Comparison of ENCODE assay signal across 18 cellular contexts in genomic region chr5:42587056-42587723, GRCh38.
A peak's percentile ranks its signal among the peaks of the same experiment; 100 is the strongest.
DNase-seq lines count a peak whose midpoint lies in the region; ATAC-seq and TF ChIP-seq lines count a peak whose summit lies in the region.
"Had no signal": no experiment of that assay in that cellular context is flagged by ENCODE, and none has a peak within 500 bp of the region (broad histone marks: within the 10 kb centered on the region; RNA-seq: fewer than 3 reads in every experiment).

No MANE protein-coding gene starts in this region.

- WGBS in heart right ventricle, 2 donors: 25 to 29% methylated on average over 4 of the region's 4 CpGs
- WGBS in ovary, 3 donors: 6 to 9% (median 8%) methylated on average over 4 of the region's 4 CpGs
- 90 to 91% methylated on average over 4 of the region's 4 CpGs for WGBS in GM23248 (ENCODE audit: low coverage in 1 of 2, low lambda C conversion rate in 2 of 2, missing lambda C conversion rate in 2 of 2), 2 experiments

- peak overlapping the region; percentile 37 to 43 for H3K27ac ChIP-seq in ascending aorta
- peak overlapping the region; percentile 33 to 86 (median 70) for H3K27ac ChIP-seq in heart right ventricle
- H3K27ac ChIP-seq in ovary: peak overlapping the region in 1 of 2 donors; percentile 48
- peak overlapping the region in 1 of 2 donors; percentile 53 for H3K27ac ChIP-seq in thoracic aorta
- H3K27ac ChIP-seq in GM23248: no peak overlapping the region
- H3K27ac ChIP-seq: VCaP had no signal

- intact Hi-C loops in ascending aorta (cut with DNase I) (no loop called here), heart right ventricle (cut with DNase I) (loop anchor here in 7 of 10 donors (2.0 to 10.0 kb wide), 7 partner anchors 68 to 730 kb away; partner anchors contain the start of gene GHR (in 2 of the 7)), ovary (cut with DNase I) (no loop called here)

- no peaks in the 10 kb centered on the region for H3F3A ChIP-seq in GM23248 (ENCODE audit: insufficient read depth)

- TF ChIP-seq CTCF in ascending aorta (IDR thresholded peaks at IDR 0.05) (no peak), heart right ventricle (IDR thresholded peaks at IDR 0.05) (no peak), ovary (IDR thresholded peaks at IDR 0.05) (no peak), thoracic aorta (IDR thresholded peaks at IDR 0.05) (no peak)

- TF ChIP-seq POLR2A in ovary (IDR thresholded peaks at IDR 0.05): no peak

- no peak overlapping the region for H3K9ac ChIP-seq in GM23248

- no peak for DNase-seq in ascending aorta (ENCODE audit: low spot score in 2 of 2)
- DNase-seq in heart right ventricle: no peak
- DNase-seq in ovary: no peak
- no peak for DNase-seq in thoracic aorta (ENCODE audit: low spot score)
- no peak for DNase-seq in NCI-H446 (lab: John Stamatoyannopoulos, UW)
- DNase-seq in GM23248: no peak
- DNase-seq in T-helper 1 cell: no peak
- DNase-seq: activated CD4-positive, alpha-beta T cell treated with anti-CD3 and anti-CD28 coated beads for 48 hours; activated naive CD4-positive, alpha-beta T cell treated with Interleukin-2 at 50 U/mL for 16 hours; activated T-cell treated with anti-CD3 and anti-CD28 coated beads, Interleukin-2, amount 50 U/mL, for 72 hours; HCEC 1CT; naive thymus-derived CD8-positive, alpha-beta T cell; NCI-H1092; NCI-H187; small intestine; stimulated activated CD4-positive, alpha-beta T cell treated with anti-CD3 and anti-CD28 coated beads, Interleukin-1b, Interleukin-23, amount 100 ng/mL, for 48 hours had no signal

- no peaks in the 10 kb centered on the region for H3K9me2 ChIP-seq in GM23248 (ENCODE audit: insufficient read depth)

- no peak for TF ChIP-seq EP300 in ovary (IDR thresholded peaks at IDR 0.05)

- peak overlapping the region in 1 of 2 donors; percentile 48 for H3K4me3 ChIP-seq in ascending aorta
- peak overlapping the region in 5 of 10 donors; percentile 0 to 28 (median 21) for H3K4me3 ChIP-seq in heart right ventricle
- peak overlapping the region; percentile 3 for H3K4me3 ChIP-seq in ovary
- H3K4me3 ChIP-seq in thoracic aorta: peak overlapping the region; percentile 59
- H3K4me3 ChIP-seq in GM23248: no peak overlapping the region

- in situ Hi-C loops in GM23248 (cut with MboI): loop anchor here (25.0 kb wide), 1 partner anchor 300 kb away; no protein-coding TSS in a partner anchor

- no peak overlapping the region for H2AFZ ChIP-seq in GM23248

- no peaks in the 10 kb centered on the region for H3K79me2 ChIP-seq in GM23248 (ENCODE audit: insufficient read depth)

- peak in 5 of 8 donors; percentile 7 to 35 (median 34) for ATAC-seq in heart right ventricle
- ATAC-seq in thoracic aorta (ENCODE audit: insufficient number of reproducible peaks, low FRiP score, low read depth): no peak
- ATAC-seq: activated T-cell treated with anti-CD3 and anti-CD28 coated beads, Interleukin-2, amount 50 U/mL, for 72 hours; naive thymus-derived CD8-positive, alpha-beta T cell had no signal

- no peaks in the 10 kb centered on the region for H3K36me3 ChIP-seq in ascending aorta
- no peaks in the 10 kb centered on the region for H3K36me3 ChIP-seq in heart right ventricle
- no peaks in the 10 kb centered on the region for H3K36me3 ChIP-seq in ovary
- H3K36me3 ChIP-seq in thoracic aorta: no peaks in the 10 kb centered on the region
- H3K36me3 ChIP-seq in GM23248 (ENCODE audit: low read depth): no peaks in the 10 kb centered on the region
- H3K36me3 ChIP-seq: adrenal gland had no signal

- H3K4me1 ChIP-seq in ascending aorta (peaks cover 10 to 26% of the 10 kb centered on the region in 2 donors), heart right ventricle (peaks cover 0 to 74% (median 41%) of the 10 kb centered on the region in 9 donors), ovary (ENCODE audit: insufficient read depth) (peaks cover 15% of the 10 kb centered on the region), thoracic aorta (ENCODE audit: control insufficient read depth in 1 of 2, low read depth in 2 of 2) (peaks cover 21 to 59% of the 10 kb centered on the region in 2 donors), GM23248 (ENCODE audit: insufficient read depth) (no peaks in the 10 kb centered on the region)

- no peak overlapping the region for H3K4me2 ChIP-seq in GM23248 (ENCODE audit: unreplicated experiment)

- H3K9me3 ChIP-seq in ascending aorta (no peaks in the 10 kb centered on the region), heart right ventricle (peaks cover 0 to under 1% (median 0%) of the 10 kb centered on the region in 11 donors), ovary (no peaks in the 10 kb centered on the region), thoracic aorta (no peaks in the 10 kb centered on the region), GM23248 (ENCODE audit: low read depth) (no peaks in the 10 kb centered on the region)
- H3K9me3 ChIP-seq: adrenal gland had no signal

- H4K20me1 ChIP-seq in GM23248 (ENCODE audit: insufficient read depth): no peaks in the 10 kb centered on the region

- no peaks in the 10 kb centered on the region for H3K27me3 ChIP-seq in ascending aorta
- no peaks in the 10 kb centered on the region for H3K27me3 ChIP-seq in heart right ventricle
- no peaks in the 10 kb centered on the region for H3K27me3 ChIP-seq in ovary
- no peaks in the 10 kb centered on the region for H3K27me3 ChIP-seq in thoracic aorta (replicated peaks; ENCODE audit: insufficient read depth)
- H3K27me3 ChIP-seq in GM23248 (replicated peaks; ENCODE audit: insufficient read depth): peaks cover 20% of the 10 kb centered on the region
- H3K27me3 ChIP-seq: adrenal gland had no signal

Comparison
In these comparisons a context has a peak if more than half of its experiments do, and no peak if none do; other contexts are left out.
1. intact Hi-C loops: an anchor here in heart right ventricle (2.0 to 10.0 kb wide); none called in ascending aorta and ovary.